In the genomic region with DNA sequence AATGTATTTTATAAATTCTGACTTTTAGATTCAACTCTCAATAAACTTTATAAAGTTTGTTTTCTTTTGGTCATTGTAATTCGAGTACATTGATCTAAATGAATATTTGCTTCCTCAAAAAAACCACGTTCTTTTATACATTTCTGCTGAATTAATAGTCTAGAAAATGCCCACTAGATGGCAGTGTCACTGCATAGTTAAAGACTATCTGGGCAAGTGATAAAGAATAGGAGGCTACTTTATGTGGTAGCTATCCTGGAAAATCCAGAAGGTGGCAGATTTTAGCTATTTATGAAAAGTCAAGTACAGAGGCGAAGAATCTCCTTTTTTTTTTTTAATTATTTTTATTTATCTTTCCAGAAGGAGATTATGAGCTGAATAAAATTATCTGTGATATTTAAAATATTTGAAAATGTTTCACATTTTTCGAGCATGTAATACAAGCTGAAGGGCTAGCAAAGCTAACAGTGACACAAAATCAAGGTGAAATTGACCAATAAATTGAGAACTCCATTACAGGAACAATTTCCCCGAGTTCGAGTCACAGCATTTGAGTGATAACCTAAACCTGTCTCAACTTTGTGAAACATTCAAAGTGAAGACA, we compare ENCODE assay signal across 1 cellular context.
TF ChIP-seq lines count a peak whose summit lies in the region.

No MANE protein-coding gene starts in this region.

TF ChIP-seq in GM23338, 12 proteins besides CTCF, POLR2A, EP300 and RAD21 (continued from another document):
- TF ChIP-seq REST (IDR thresholded peaks at IDR 0.05; ENCODE audit: unreplicated experiment) (no peak), POLR2AphosphoS5 (IDR thresholded peaks at IDR 0.05; ENCODE audit: low read depth) (no peak), ZNF114 (CRISPR knock-in tag; IDR thresholded peaks at IDR 0.05) (no peak), EZH2 (IDR thresholded peaks at IDR 0.05; ENCODE audit: low read depth, unreplicated experiment) (no peak), NANOG (IDR thresholded peaks at IDR 0.05; ENCODE audit: borderline replicate concordance) (no peak), JUNB (IDR thresholded peaks at IDR 0.05; ENCODE audit: unreplicated experiment) (no peak), STAT1 (IDR thresholded peaks at IDR 0.05; ENCODE audit: unreplicated experiment) (no peak)
